Comparison of ENCODE assay signal across 29 cellular contexts in genomic region chr5:3347741-3348140, GRCh38.
"Had no signal": no experiment of that assay in that cellular context is flagged by ENCODE, and none has a peak within 500 bp of the region (broad histone marks: within the 10 kb centered on the region; RNA-seq: fewer than 3 reads in every experiment).

No MANE protein-coding gene starts in this region.

- H3K4me3 ChIP-seq: ascending aorta, cardiac muscle cell, left ventricle myocardium inferior, lung, mucosa of descending colon, ovary, smooth muscle cell, suprapubic skin, tibial artery had no signal

- H3K27me3 Mint-ChIP-seq: activated CD8-positive, alpha-beta T cell treated with anti-CD3 and anti-CD28 coated beads for 36 hours; activated naive CD4-positive, alpha-beta T cell treated with anti-CD3 and anti-CD28 coated beads, Interleukin-2, amount 10 ng/mL, durations not matched to agents 7 days and 5 days; activated naive CD8-positive, alpha-beta T cell treated with anti-CD3 and anti-CD28 coated beads, Interleukin-2, amount 10 ng/mL, durations not matched to agents 7 days and 5 days; dendritic cell treated with granulocyte-macrophage colony-stimulating factor and Interleukin-4, amounts not matched to agents 40 ng/mL and 50 ng/mL, for 4 days; natural killer cell treated with Interleukin-12 subunit alpha and Interleukin-12 subunit beta and Interleukin-15 and Interleukin-18, amount 100 ng/mL, for 72 hours; stimulated activated naive B cell treated with anti-CD40 and anti-IgM and Interleukin-4, amounts not matched to agents 10 μg/mL and 1 μg/mL and 100 μg/mL, for 72 hours had no signal

- H3K4me1 Mint-ChIP-seq: activated naive CD4-positive, alpha-beta T cell treated with anti-CD3 and anti-CD28 coated beads, Interleukin-2, amount 10 ng/mL, durations not matched to agents 7 days and 5 days; activated naive CD8-positive, alpha-beta T cell treated with anti-CD3 and anti-CD28 coated beads, Interleukin-2, amount 10 ng/mL, durations not matched to agents 7 days and 5 days; stimulated activated naive B cell treated with anti-CD40 and anti-IgM and Interleukin-4, amounts not matched to agents 10 μg/mL and 1 μg/mL and 100 μg/mL, for 72 hours had no signal

- H3K4me3 Mint-ChIP-seq: activated CD8-positive, alpha-beta T cell treated with anti-CD3 and anti-CD28 coated beads for 36 hours; activated naive CD4-positive, alpha-beta T cell treated with anti-CD3 and anti-CD28 coated beads, Interleukin-2, amount 10 ng/mL, durations not matched to agents 7 days and 5 days; activated naive CD8-positive, alpha-beta T cell treated with anti-CD3 and anti-CD28 coated beads, Interleukin-2, amount 10 ng/mL, durations not matched to agents 7 days and 5 days; activated T-helper 1 cell treated with anti-CD3 and anti-CD28 coated beads, Interleukin-12 subunit alpha, Interleukin-12 subunit beta, Interleukin-2, Interleukin-4 antibody, amounts not matched to agents 30 ng/mL and 10 ng/mL and 1 ng/mL, durations not matched to agents 14 hours and 24 hours and 36 hours; brain; dendritic cell treated with granulocyte-macrophage colony-stimulating factor and Interleukin-4, amounts not matched to agents 40 ng/mL and 50 ng/mL, for 4 days; natural killer cell treated with Interleukin-12 subunit alpha and Interleukin-12 subunit beta and Interleukin-15 and Interleukin-18, amount 100 ng/mL, for 72 hours; stimulated activated naive B cell treated with anti-CD40 and anti-IgM and Interleukin-4, amounts not matched to agents 10 μg/mL and 1 μg/mL and 100 μg/mL, for 72 hours had no signal

- H3K27ac Mint-ChIP-seq: activated CD8-positive, alpha-beta T cell treated with anti-CD3 and anti-CD28 coated beads for 36 hours; activated naive CD4-positive, alpha-beta T cell treated with anti-CD3 and anti-CD28 coated beads, Interleukin-2, amount 10 ng/mL, durations not matched to agents 7 days and 5 days; activated naive CD8-positive, alpha-beta T cell treated with anti-CD3 and anti-CD28 coated beads, Interleukin-2, amount 10 ng/mL, durations not matched to agents 7 days and 5 days; activated T-helper 1 cell treated with anti-CD3 and anti-CD28 coated beads, Interleukin-12 subunit alpha, Interleukin-12 subunit beta, Interleukin-2, Interleukin-4 antibody, amounts not matched to agents 30 ng/mL and 10 ng/mL and 1 ng/mL, durations not matched to agents 14 hours and 24 hours and 36 hours; brain; dendritic cell treated with granulocyte-macrophage colony-stimulating factor and Interleukin-4, amounts not matched to agents 40 ng/mL and 50 ng/mL, for 4 days; natural killer cell treated with Interleukin-12 subunit alpha and Interleukin-12 subunit beta and Interleukin-15 and Interleukin-18, amount 100 ng/mL, for 72 hours; progenitor cell of endocrine pancreas; stimulated activated naive B cell treated with anti-CD40 and anti-IgM and Interleukin-4, amounts not matched to agents 10 μg/mL and 1 μg/mL and 100 μg/mL, for 72 hours had no signal

- H3K27ac ChIP-seq: ascending aorta, cardiac muscle cell, left ventricle myocardium inferior, neutrophil, ovary, suprapubic skin, tibial artery had no signal

- H3K36me3 Mint-ChIP-seq: activated naive CD4-positive, alpha-beta T cell treated with anti-CD3 and anti-CD28 coated beads, Interleukin-2, amount 10 ng/mL, durations not matched to agents 7 days and 5 days; activated naive CD8-positive, alpha-beta T cell treated with anti-CD3 and anti-CD28 coated beads, Interleukin-2, amount 10 ng/mL, durations not matched to agents 7 days and 5 days; brain; stimulated activated naive B cell treated with anti-CD40 and anti-IgM and Interleukin-4, amounts not matched to agents 10 μg/mL and 1 μg/mL and 100 μg/mL, for 72 hours had no signal

- H3K9me3 ChIP-seq: ascending aorta, left ventricle myocardium inferior, neutrophil, ovary, suprapubic skin, tibial artery had no signal

- H3K4me1 ChIP-seq: ascending aorta, left ventricle myocardium inferior, suprapubic skin, tibial artery had no signal

- H3K9me3 Mint-ChIP-seq: activated CD8-positive, alpha-beta T cell treated with anti-CD3 and anti-CD28 coated beads for 36 hours had no signal

- H3K27me3 ChIP-seq: ascending aorta, cardiac muscle cell, neutrophil, ovary had no signal

- H3K36me3 ChIP-seq: ascending aorta, cardiac muscle cell, left ventricle myocardium inferior, neutrophil, ovary, suprapubic skin, tibial artery had no signal

- DNase-seq: activated CD4-positive, alpha-beta T cell treated with anti-CD3 and anti-CD28 coated beads for 1 hour; activated CD4-positive, alpha-beta T cell treated with anti-CD3 and anti-CD28 coated beads, Interleukin-2, amount 50 U/mL, for 1 hour; activated CD8-positive, alpha-beta T cell treated with anti-CD3 and anti-CD28 coated beads for 36 hours; activated effector memory CD4-positive, alpha-beta T cell treated with anti-CD3 and anti-CD28 coated beads, Interleukin-2, amount 50 U/mL, for 16 hours; activated naive CD4-positive, alpha-beta T cell treated with anti-CD3 and anti-CD28 coated beads, Interleukin-2, amount 10 ng/mL, durations not matched to agents 7 days and 5 days; activated naive CD8-positive, alpha-beta T cell treated with anti-CD3 and anti-CD28 coated beads, Interleukin-2, amount 10 ng/mL, durations not matched to agents 7 days and 5 days; activated T-cell treated with anti-CD3 and anti-CD28 coated beads, Interleukin-2, amount 50 U/mL, for 1 hour; effector CD8-positive, alpha-beta T cell; glutamatergic neuron; left ventricle myocardium inferior; mesendoderm; mucosa of descending colon; ovary; stimulated activated CD4-positive, alpha-beta T cell treated with anti-CD3 and anti-CD28 coated beads, Interleukin-15, amount 100 ng/mL, for 24 hours; stimulated activated CD4-positive, alpha-beta T cell treated with anti-CD3 and anti-CD28 coated beads, Interleukin-2, amount 100 ng/mL, for 24 hours; stimulated activated naive B cell treated with anti-CD40 and anti-IgM and Interleukin-4, amounts not matched to agents 10 μg/mL and 1 μg/mL and 100 μg/mL, for 72 hours; T-helper 2 cell had no signal
